In genomic region chr10:63264852-63265617, GRCh38 we compare ENCODE assay signal across 8 cellular contexts.
DNase-seq lines count a peak whose midpoint lies in the region; ATAC-seq and TF ChIP-seq lines count a peak whose summit lies in the region.

No MANE protein-coding gene starts in this region.

- H3K36me3 ChIP-seq in HUES64 (ENCODE audit: insufficient read depth, low read length) (peaks cover 40% of the 10 kb centered on the region), SU-DHL-6 (ENCODE audit: low read length) (peaks cover 8% of the 10 kb centered on the region), colonic mucosa (no peaks in the 10 kb centered on the region), lower lobe of right lung (peaks cover 5% of the 10 kb centered on the region), stomach smooth muscle (ENCODE audit: control insufficient read depth in 2 of 2, insufficient read depth in 2 of 2, low read length in 2 of 2) (peaks cover 0 to 6% of the 10 kb centered on the region in 2 donors)

- no peaks in the 10 kb centered on the region for H3K27me3 ChIP-seq in HUES64 (ENCODE audit: insufficient read depth, low read length)
- no peaks in the 10 kb centered on the region for H3K27me3 ChIP-seq in SU-DHL-6 (ENCODE audit: low read length)
- H3K27me3 ChIP-seq in colonic mucosa = no peaks in the 10 kb centered on the region
- no peaks in the 10 kb centered on the region for H3K27me3 ChIP-seq in lower lobe of right lung (ENCODE audit: low read depth)
- H3K27me3 ChIP-seq in stomach smooth muscle (ENCODE audit: control insufficient read depth in 1 of 2, insufficient read depth in 2 of 2, low read length in 2 of 2) = no peaks in the 10 kb centered on the region

- H3K4me1 ChIP-seq in HUES64 (ENCODE audit: insufficient read depth, low read length) (peaks cover 40% of the 10 kb centered on the region), colonic mucosa (peaks cover 14% of the 10 kb centered on the region), lower lobe of right lung (peaks cover 43% of the 10 kb centered on the region), stomach smooth muscle (ENCODE audit: control insufficient read depth, insufficient read depth, low read length) (no peaks in the 10 kb centered on the region)

- H3K79me2 ChIP-seq in SU-DHL-6 (ENCODE audit: insufficient read depth, low read length) = peaks cover 94% of the 10 kb centered on the region

- H3K9me3 ChIP-seq in HUES64 (ENCODE audit: insufficient read depth, low read depth, low read length) (no peaks in the 10 kb centered on the region), SU-DHL-6 (ENCODE audit: insufficient read depth, low read length) (no peaks in the 10 kb centered on the region), colonic mucosa (no peaks in the 10 kb centered on the region), lower lobe of right lung (no peaks in the 10 kb centered on the region), stomach smooth muscle (ENCODE audit: control insufficient read depth in 2 of 2, low read length in 2 of 2) (no peaks in the 10 kb centered on the region)

- peaks cover 90% of the 10 kb centered on the region for H3F3A ChIP-seq in SU-DHL-6 (ENCODE audit: insufficient read depth)

- no CpG with 5 or more reads among the region's 5 CpGs for WGBS in HUES64

- H3K9me2 ChIP-seq in SU-DHL-6 (replicated peaks; ENCODE audit: insufficient read depth, low read length) = no peaks in the 10 kb centered on the region

- peak; percentile 41 for DNase-seq in DMS153 (lab: John Stamatoyannopoulos, UW)
- DNase-seq in colonic mucosa = peak; percentile 54
- DNase-seq in lower lobe of right lung = no peak

- H3K27ac ChIP-seq in HUES64 (ENCODE audit: low read depth, low read length) (peak overlapping the region; percentile 94; the same call in 1 of the 2 replicates), SU-DHL-6 (ENCODE audit: low read depth, low read length) (peak overlapping the region; percentile 95), colonic mucosa (peak overlapping the region; percentile 92), lower lobe of right lung (peak overlapping the region; percentile 93), stomach smooth muscle (ENCODE audit: low read length) (no peak overlapping the region)

- intact Hi-C loops in colonic mucosa (cut with DNase I) = no loop called here
- intact Hi-C loops in lower lobe of right lung (cut with DNase I) = no loop called here

- H3K9ac ChIP-seq in HUES64 (ENCODE audit: low read depth, low read length) (peak overlapping the region; percentile 97), SU-DHL-6 (ENCODE audit: low read length) (peak overlapping the region; percentile 78), colonic mucosa (ENCODE audit: low read depth in 2 of 2, low read length in 2 of 2) (peak overlapping the region in 1 of 2 donors; percentile 35), stomach smooth muscle (ENCODE audit: low read length in 2 of 2) (peak overlapping the region; percentile 3 to 95)

- ATAC-seq in lower lobe of right lung = peak in 1 of 2 donors; percentile 31
- no peak for ATAC-seq in HG02588 (IDR thresholded peaks at IDR 0.05; ENCODE audit: unreplicated experiment)
- no peak for ATAC-seq in GM21423 (IDR thresholded peaks at IDR 0.05; ENCODE audit: unreplicated experiment)

- H3K4me3 ChIP-seq in HUES64 (ENCODE audit: low read length) (peak overlapping the region; percentile 71), SU-DHL-6 (ENCODE audit: insufficient read depth, low read length, poor library complexity, severe bottlenecking) (peak overlapping the region; percentile 73), colonic mucosa (peak overlapping the region; percentile 48), lower lobe of right lung (peak overlapping the region; percentile 58), stomach smooth muscle (ENCODE audit: low read length in 2 of 2) (peak overlapping the region; percentile 77 to 84)

- no peak for TF ChIP-seq CTCF in SU-DHL-6 (IDR thresholded peaks at IDR 0.05; ENCODE audit: insufficient read depth, low read length, poor library complexity, severe bottlenecking)
- no peak for TF ChIP-seq CTCF in colonic mucosa (IDR thresholded peaks at IDR 0.05)
- TF ChIP-seq CTCF in lower lobe of right lung (IDR thresholded peaks at IDR 0.05) = no peak

- no peak overlapping the region for H2AFZ ChIP-seq in SU-DHL-6 (ENCODE audit: low read depth, low read length, severe bottlenecking)

- peak overlapping the region; percentile 100 for H3K4me2 ChIP-seq in SU-DHL-6 (ENCODE audit: low read depth, low read length, poor library complexity, severe bottlenecking)

- no peaks in the 10 kb centered on the region for H4K20me1 ChIP-seq in SU-DHL-6 (ENCODE audit: low read depth, low read length)
